ENCODE assay signal across 16 cellular contexts in the genomic region with DNA sequence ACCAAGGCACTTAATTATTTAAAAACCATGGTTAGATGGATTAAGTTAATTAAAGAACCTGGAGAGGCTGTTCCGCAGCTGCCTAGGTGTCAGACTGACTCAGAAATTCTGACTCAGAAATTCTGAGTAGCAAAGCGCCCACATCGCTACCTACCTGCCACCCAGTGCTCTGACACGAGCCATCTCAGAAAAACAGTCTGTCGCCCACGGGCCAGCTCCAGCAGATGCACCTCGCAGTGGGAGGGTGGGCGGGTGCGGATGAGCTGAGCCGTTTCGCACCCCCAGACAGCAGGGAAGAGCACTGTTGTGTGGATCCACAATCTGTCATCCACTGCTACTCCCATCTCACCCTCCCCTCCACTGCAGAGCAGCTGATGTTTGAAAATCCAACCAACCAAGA. TPM values are rescaled to one million over a fixed set of nuclear protein-coding genes. Genes with fewer than 3 reads are reported as not detected.
DNase-seq lines count a peak whose midpoint lies in the region; ATAC-seq and TF ChIP-seq lines count a peak whose summit lies in the region.
"Had no signal": no experiment of that assay in that cellular context is flagged by ENCODE, and none has a peak within 500 bp of the region (broad histone marks: within the 10 kb centered on the region; RNA-seq: fewer than 3 reads in every experiment).

No MANE protein-coding gene starts in this region.

- no peaks in the 10 kb centered on the region for H3K27me3 ChIP-seq in trophoblast cell (ENCODE audit: insufficient read depth, low read length)
- H3K27me3 ChIP-seq in lower lobe of right lung (ENCODE audit: low read depth): no peaks in the 10 kb centered on the region
- H3K27me3 ChIP-seq: stomach had no signal

- no peak overlapping the region for H3K14ac ChIP-seq in trophoblast cell (ENCODE audit: low read length)

- no peak overlapping the region for H3K4me2 ChIP-seq in trophoblast cell (ENCODE audit: low read length)

- no peak overlapping the region for H3K4ac ChIP-seq in trophoblast cell (ENCODE audit: low read depth, low read length)

- no peak overlapping the region for H3K9ac ChIP-seq in trophoblast cell (ENCODE audit: low read length)

- H2BK120ac ChIP-seq in trophoblast cell (ENCODE audit: insufficient read depth, low read length, poor library complexity): no peak overlapping the region

- DNase-seq in activated T-helper 1 cell treated with anti-CD3 and anti-CD28 coated beads, Interleukin-12 subunit alpha, Interleukin-12 subunit beta, Interleukin-2, Interleukin-4 antibody, amounts not matched to agents 30 ng/mL and 10 ng/mL and 1 ng/mL, durations not matched to agents 14 hours and 24 hours and 36 hours (ENCODE audit: low spot score): no peak
- DNase-seq in trophoblast cell: peak; percentile 49 to 50
- no peak for DNase-seq in lower lobe of right lung
- no peak for DNase-seq in Right ventricle myocardium inferior (ENCODE audit: missing footprints)
- DNase-seq in NOMO-1 treated with dmso at 0.1 percent for 144 hours (lab: John Stamatoyannopoulos, UW; ENCODE audit: unreplicated experiment): no peak
- DNase-seq: activated gamma-delta T cell; foreskin fibroblast; GOT3; naive thymus-derived CD8-positive, alpha-beta T cell; NCI-H2081; stomach had no signal

- no peak overlapping the region for H3K18ac ChIP-seq in trophoblast cell (ENCODE audit: low read length)

- no CpG with 5 or more reads among the region's 11 CpGs for WGBS in trophoblast cell (ENCODE audit: extremely low coverage, insufficient coverage, insufficient read length)

- H3K23ac ChIP-seq in trophoblast cell (ENCODE audit: low read length): no peak overlapping the region

- no peak overlapping the region for H4K91ac ChIP-seq in trophoblast cell (ENCODE audit: low read depth, low read length)

- no peaks in the 10 kb centered on the region for H3K79me2 ChIP-seq in trophoblast cell (ENCODE audit: control insufficient read depth, insufficient read depth, low read length, poor library complexity)

- H3K27me3 Mint-ChIP-seq in activated T-helper 1 cell treated with anti-CD3 and anti-CD28 coated beads, Interleukin-12 subunit alpha, Interleukin-12 subunit beta, Interleukin-2, Interleukin-4 antibody, amounts not matched to agents 30 ng/mL and 10 ng/mL and 1 ng/mL, durations not matched to agents 14 hours and 24 hours and 36 hours (ENCODE audit: insufficient read depth): peaks cover 3% of the 10 kb centered on the region

- no peak overlapping the region for H4K12ac ChIP-seq in trophoblast cell (ENCODE audit: low read depth, low read length)

- H3K4me1 ChIP-seq in trophoblast cell (ENCODE audit: control insufficient read depth in 1 of 2, insufficient read depth in 2 of 2, low read length in 2 of 2) (no peaks in the 10 kb centered on the region), lower lobe of right lung (no peaks in the 10 kb centered on the region)

- no peak overlapping the region for H2BK5ac ChIP-seq in trophoblast cell (ENCODE audit: low read depth, low read length, poor library complexity)

- H3K9me3 ChIP-seq in trophoblast cell (ENCODE audit: insufficient read depth, low read depth, low read length): no peaks in the 10 kb centered on the region
- H3K9me3 ChIP-seq in lower lobe of right lung: no peaks in the 10 kb centered on the region
- H3K9me3 ChIP-seq: stomach had no signal

- peak overlapping the region; percentile 15 for H3K27ac Mint-ChIP-seq in activated T-helper 1 cell treated with anti-CD3 and anti-CD28 coated beads, Interleukin-12 subunit alpha, Interleukin-12 subunit beta, Interleukin-2, Interleukin-4 antibody, amounts not matched to agents 30 ng/mL and 10 ng/mL and 1 ng/mL, durations not matched to agents 14 hours and 24 hours and 36 hours
- H3K27ac Mint-ChIP-seq: naive thymus-derived CD8-positive, alpha-beta T cell had no signal

- ATAC-seq in GM18867 (IDR thresholded peaks at IDR 0.05; ENCODE audit: unreplicated experiment): peak; percentile 21
- peak; percentile 23 for ATAC-seq in HG02885 (IDR thresholded peaks at IDR 0.05; ENCODE audit: poor library complexity, unreplicated experiment)
- no peak for ATAC-seq in lower lobe of right lung
- no peak for ATAC-seq in Right ventricle myocardium inferior
- no peak for ATAC-seq in GM19452 (IDR thresholded peaks at IDR 0.05; ENCODE audit: unreplicated experiment)
- ATAC-seq: naive thymus-derived CD8-positive, alpha-beta T cell had no signal

- TF ChIP-seq CTCF in lower lobe of right lung (IDR thresholded peaks at IDR 0.05): no peak

- no peak overlapping the region for H3K4me3 ChIP-seq in trophoblast cell (ENCODE audit: low read depth, low read length)
- no peak overlapping the region for H3K4me3 ChIP-seq in lower lobe of right lung
- H3K4me3 ChIP-seq: coronary artery, skin epidermis, stomach had no signal

- H3K36me3 Mint-ChIP-seq in activated T-helper 1 cell treated with anti-CD3 and anti-CD28 coated beads, Interleukin-12 subunit alpha, Interleukin-12 subunit beta, Interleukin-2, Interleukin-4 antibody, amounts not matched to agents 30 ng/mL and 10 ng/mL and 1 ng/mL, durations not matched to agents 14 hours and 24 hours and 36 hours (ENCODE audit: low read depth): no peaks in the 10 kb centered on the region
- H3K36me3 Mint-ChIP-seq: naive thymus-derived CD8-positive, alpha-beta T cell had no signal

- no peak overlapping the region for H4K8ac ChIP-seq in trophoblast cell (ENCODE audit: low read depth, low read length)

- H2AK5ac ChIP-seq in trophoblast cell (ENCODE audit: low read length): no peak overlapping the region

- intact Hi-C loops in activated T-helper 1 cell treated with anti-CD3 and anti-CD28 coated beads, Interleukin-12 subunit alpha, Interleukin-12 subunit beta, Interleukin-2, Interleukin-4 antibody, amounts not matched to agents 30 ng/mL and 10 ng/mL and 1 ng/mL, durations not matched to agents 14 hours and 24 hours and 36 hours (cut with micrococcal nuclease): loop anchor here (1.0 kb wide), 1 partner anchor 28 kb away; no protein-coding TSS in a partner anchor
- intact Hi-C loops in lower lobe of right lung (cut with DNase I): no loop called here
- intact Hi-C loops in Right ventricle myocardium inferior (cut with DNase I): no loop called here

- no peak overlapping the region for H2BK12ac ChIP-seq in trophoblast cell (ENCODE audit: low read length)

- H3K36me3 ChIP-seq in trophoblast cell (ENCODE audit: control insufficient read depth in 1 of 2, insufficient read depth in 2 of 2, low read length in 2 of 2) (peaks cover 3 to 11% of the 10 kb centered on the region in 2 experiments), lower lobe of right lung (no peaks in the 10 kb centered on the region)
- H3K36me3 ChIP-seq: stomach had no signal

- H3K4me1 Mint-ChIP-seq in activated T-helper 1 cell treated with anti-CD3 and anti-CD28 coated beads, Interleukin-12 subunit alpha, Interleukin-12 subunit beta, Interleukin-2, Interleukin-4 antibody, amounts not matched to agents 30 ng/mL and 10 ng/mL and 1 ng/mL, durations not matched to agents 14 hours and 24 hours and 36 hours (ENCODE audit: low read depth): no peaks in the 10 kb centered on the region
- H3K4me1 Mint-ChIP-seq: naive thymus-derived CD8-positive, alpha-beta T cell had no signal

- H3K9me3 Mint-ChIP-seq in activated T-helper 1 cell treated with anti-CD3 and anti-CD28 coated beads, Interleukin-12 subunit alpha, Interleukin-12 subunit beta, Interleukin-2, Interleukin-4 antibody, amounts not matched to agents 30 ng/mL and 10 ng/mL and 1 ng/mL, durations not matched to agents 14 hours and 24 hours and 36 hours: no peaks in the 10 kb centered on the region
- H3K9me3 Mint-ChIP-seq: naive thymus-derived CD8-positive, alpha-beta T cell had no signal

- no peak overlapping the region for H3K4me3 Mint-ChIP-seq in activated T-helper 1 cell treated with anti-CD3 and anti-CD28 coated beads, Interleukin-12 subunit alpha, Interleukin-12 subunit beta, Interleukin-2, Interleukin-4 antibody, amounts not matched to agents 30 ng/mL and 10 ng/mL and 1 ng/mL, durations not matched to agents 14 hours and 24 hours and 36 hours
- H3K4me3 Mint-ChIP-seq: naive thymus-derived CD8-positive, alpha-beta T cell had no signal

- H3K27ac ChIP-seq in trophoblast cell (ENCODE audit: low read depth, low read length) (no peak overlapping the region), lower lobe of right lung (no peak overlapping the region)
- H3K27ac ChIP-seq: coronary artery, stomach had no signal

- no peak overlapping the region for H2AFZ ChIP-seq in trophoblast cell (ENCODE audit: insufficient read depth, low read length, poor library complexity)

- H3K79me1 ChIP-seq in trophoblast cell (ENCODE audit: low read length): no peaks in the 10 kb centered on the region

RNA-seq across cellular contexts. Expression of gene KCNK1, which starts 13.5 kb away (rescaled TPM):
- 1.8 and 2.1 TPM in 2 replicates for total RNA-seq in activated T-helper 1 cell treated with anti-CD3 and anti-CD28 coated beads, Interleukin-12 subunit alpha, Interleukin-12 subunit beta, Interleukin-2, Interleukin-4 antibody, amounts not matched to agents 30 ng/mL and 10 ng/mL and 1 ng/mL, durations not matched to agents 14 hours and 24 hours and 36 hours
- 19.0 and 20.5 TPM in 2 replicates for polyA plus RNA-seq in trophoblast cell (2013)
- total RNA-seq in lower lobe of right lung (9.7 TPM), Right ventricle myocardium inferior (25.4 TPM)
- total RNA-seq: naive thymus-derived CD8-positive, alpha-beta T cell had no signal
- polyA plus RNA-seq: naive thymus-derived CD8-positive, alpha-beta T cell had no signal

Comparison
In these comparisons a context has a peak if more than half of its experiments do, and no peak if none do; other contexts are left out.
1. ATAC-seq: peak in GM18867 (single experiment) and HG02885 (single experiment); none in lower lobe of right lung (0 of 2), Right ventricle myocardium inferior (single experiment) and GM19452 (single experiment).
2. DNase-seq: peak in trophoblast cell (2 of 2); none in activated T-helper 1 cell treated with anti-CD3 and anti-CD28 coated beads, Interleukin-12 subunit alpha, Interleukin-12 subunit beta, Interleukin-2, Interleukin-4 antibody, amounts not matched to agents 30 ng/mL and 10 ng/mL and 1 ng/mL, durations not matched to agents 14 hours and 24 hours and 36 hours (single experiment), lower lobe of right lung (single experiment), Right ventricle myocardium inferior (single experiment) and NOMO-1 treated with dmso at 0.1 percent for 144 hours (single experiment).